Comparison of ENCODE assay signal across 9 cellular contexts in the genomic region with DNA sequence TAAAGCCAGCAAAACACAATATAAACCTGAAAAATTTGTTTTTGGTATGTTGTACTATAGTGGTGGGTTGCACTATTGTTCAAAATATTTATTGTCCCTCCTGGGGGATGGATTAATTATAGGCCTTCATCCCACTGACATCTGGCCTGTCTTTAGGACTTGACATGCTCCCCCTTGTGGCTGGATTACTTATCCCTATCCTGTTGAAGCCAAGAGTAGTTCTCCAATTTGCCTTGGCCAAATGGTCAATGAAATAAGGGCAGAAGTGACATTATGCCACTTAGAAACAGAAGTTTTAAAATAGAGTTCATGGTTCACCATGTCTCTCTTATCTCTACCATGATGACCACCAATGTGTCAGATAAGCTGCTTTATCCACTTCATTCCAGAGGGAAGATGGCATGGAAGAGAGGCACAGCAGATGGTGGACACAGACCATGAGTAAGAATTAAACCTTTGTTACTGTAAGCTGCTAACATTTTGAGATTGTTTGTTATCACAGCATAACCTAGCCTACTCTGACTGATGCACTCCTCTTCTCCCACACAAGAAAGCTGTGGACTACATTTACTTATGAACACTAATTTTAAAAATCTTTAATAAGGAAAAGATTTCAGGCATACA. TPM values are rescaled to one million over a fixed set of nuclear protein-coding genes. Genes with fewer than 3 reads are reported as not detected.
A peak's percentile ranks its signal among the peaks of the same experiment; 100 is the strongest.
DNase-seq lines count a peak whose midpoint lies in the region; ATAC-seq and TF ChIP-seq lines count a peak whose summit lies in the region.
"Had no signal": no experiment of that assay in that cellular context is flagged by ENCODE, and none has a peak within 500 bp of the region (broad histone marks: within the 10 kb centered on the region; RNA-seq: fewer than 3 reads in every experiment).

No MANE protein-coding gene starts in this region.

- no peak overlapping the region for H3K4me3 ChIP-seq in MM.1S (ENCODE audit: low read length)
- no peak overlapping the region for H3K4me3 ChIP-seq in adrenal gland
- no peak overlapping the region for H3K4me3 ChIP-seq in lung

- H3K36me3 ChIP-seq in MM.1S (replicated peaks; ENCODE audit: insufficient read depth, low read length) (no peaks in the 10 kb centered on the region), adrenal gland (replicated peaks in 1 of 2) (no peaks in the 10 kb centered on the region), lung (ENCODE audit: control insufficient read depth in 2 of 2, insufficient read depth in 2 of 2, low read length in 2 of 2) (no peaks in the 10 kb centered on the region)

- no peaks in the 10 kb centered on the region for H3K36me3 Mint-ChIP-seq in activated CD4-positive, alpha-beta T cell treated with anti-CD3 and anti-CD28 coated beads for 36 hours (ENCODE audit: low read depth)
- H3K36me3 Mint-ChIP-seq in stimulated activated naive B cell treated with anti-CD40 and anti-IgM and Interleukin-4, amounts not matched to agents 10 μg/mL and 1 μg/mL and 100 μg/mL, for 72 hours = peaks cover 0 to 2% of the 10 kb centered on the region in 2 donors
- H3K36me3 Mint-ChIP-seq: activated naive CD8-positive, alpha-beta T cell treated with anti-CD3 and anti-CD28 coated beads, Interleukin-2, amount 10 ng/mL, durations not matched to agents 7 days and 5 days had no signal

- H3K4me3 Mint-ChIP-seq in activated CD4-positive, alpha-beta T cell treated with anti-CD3 and anti-CD28 coated beads for 36 hours = no peak overlapping the region
- H3K4me3 Mint-ChIP-seq in stimulated activated naive B cell treated with anti-CD40 and anti-IgM and Interleukin-4, amounts not matched to agents 10 μg/mL and 1 μg/mL and 100 μg/mL, for 72 hours = no peak overlapping the region
- H3K4me3 Mint-ChIP-seq: activated naive CD8-positive, alpha-beta T cell treated with anti-CD3 and anti-CD28 coated beads, Interleukin-2, amount 10 ng/mL, durations not matched to agents 7 days and 5 days had no signal

- intact Hi-C loops in activated CD4-positive, alpha-beta T cell treated with anti-CD3 and anti-CD28 coated beads for 36 hours (cut with DNase I, micrococcal nuclease) = no loop called here
- intact Hi-C loops in adrenal gland (cut with DNase I) = no loop called here

- no peak overlapping the region for H3K4me2 ChIP-seq in MM.1S (ENCODE audit: low read depth, low read length)

- no peaks in the 10 kb centered on the region for H4K20me1 ChIP-seq in MM.1S (ENCODE audit: insufficient read depth, low read length)

- H3K27ac ChIP-seq in MM.1S (ENCODE audit: low read length) = no peak overlapping the region
- no peak overlapping the region for H3K27ac ChIP-seq in adrenal gland
- H3K27ac ChIP-seq in lung (ENCODE audit: low read depth in 1 of 2, low read length in 1 of 2) = no peak overlapping the region

- no peaks in the 10 kb centered on the region for H3K4me1 ChIP-seq in MM.1S (ENCODE audit: low read length)
- H3K4me1 ChIP-seq in adrenal gland (replicated peaks in 1 of 2) = no peaks in the 10 kb centered on the region
- H3K4me1 ChIP-seq in lung (ENCODE audit: control insufficient read depth in 2 of 2, insufficient read depth in 2 of 2, low read length in 2 of 2) = no peaks in the 10 kb centered on the region

- no peak for TF ChIP-seq POLR2A in adrenal gland (IDR thresholded peaks at IDR 0.05)

- TF ChIP-seq CTCF in MM.1S (IDR thresholded peaks at IDR 0.05; ENCODE audit: low read length) = peak; percentile 74
- peak in 5 of 6 experiments; percentile 28 to 48 (median 31) for TF ChIP-seq CTCF in adrenal gland (IDR thresholded peaks at IDR 0.05)
- peak; percentile 3 for TF ChIP-seq CTCF in lung (IDR thresholded peaks at IDR 0.05; ENCODE audit: control extremely low read depth, extremely low read depth)

- H3K9me3 Mint-ChIP-seq in activated CD4-positive, alpha-beta T cell treated with anti-CD3 and anti-CD28 coated beads for 36 hours (ENCODE audit: low read depth) = peaks cover 2% of the 10 kb centered on the region
- H3K9me3 Mint-ChIP-seq in stimulated activated naive B cell treated with anti-CD40 and anti-IgM and Interleukin-4, amounts not matched to agents 10 μg/mL and 1 μg/mL and 100 μg/mL, for 72 hours = peaks cover 1 to 3% of the 10 kb centered on the region in 2 donors

- H3K27ac Mint-ChIP-seq in activated CD4-positive, alpha-beta T cell treated with anti-CD3 and anti-CD28 coated beads for 36 hours = no peak overlapping the region
- no peak overlapping the region for H3K27ac Mint-ChIP-seq in stimulated activated naive B cell treated with anti-CD40 and anti-IgM and Interleukin-4, amounts not matched to agents 10 μg/mL and 1 μg/mL and 100 μg/mL, for 72 hours
- H3K27ac Mint-ChIP-seq: activated naive CD8-positive, alpha-beta T cell treated with anti-CD3 and anti-CD28 coated beads, Interleukin-2, amount 10 ng/mL, durations not matched to agents 7 days and 5 days had no signal

- no peak overlapping the region for H3K9ac ChIP-seq in MM.1S (ENCODE audit: low read length)

- no peaks in the 10 kb centered on the region for H3K9me3 ChIP-seq in MM.1S (replicated peaks; ENCODE audit: insufficient read depth, low read length)
- no peaks in the 10 kb centered on the region for H3K9me3 ChIP-seq in adrenal gland (replicated peaks in 1 of 3)
- no peaks in the 10 kb centered on the region for H3K9me3 ChIP-seq in lung (ENCODE audit: control insufficient read depth in 2 of 2, insufficient read depth in 1 of 2, low read length in 1 of 2)

- H3K79me2 ChIP-seq in MM.1S (ENCODE audit: low read length) = no peaks in the 10 kb centered on the region

- H3K27me3 Mint-ChIP-seq in activated CD4-positive, alpha-beta T cell treated with anti-CD3 and anti-CD28 coated beads for 36 hours = peaks cover 2% of the 10 kb centered on the region
- H3K27me3 Mint-ChIP-seq in stimulated activated naive B cell treated with anti-CD40 and anti-IgM and Interleukin-4, amounts not matched to agents 10 μg/mL and 1 μg/mL and 100 μg/mL, for 72 hours = peaks cover 9 to 17% of the 10 kb centered on the region in 2 donors

- no peaks in the 10 kb centered on the region for H3K9me2 ChIP-seq in MM.1S (replicated peaks; ENCODE audit: insufficient read depth, low read length)

- H3K27me3 ChIP-seq in MM.1S (replicated peaks; ENCODE audit: insufficient read depth, low read length) (no peaks in the 10 kb centered on the region), adrenal gland (no peaks in the 10 kb centered on the region), lung (ENCODE audit: control insufficient read depth, insufficient read depth) (no peaks in the 10 kb centered on the region)

- CTCF ChIA-PET in activated CD4-positive, alpha-beta T cell treated with anti-CD3 and anti-CD28 coated beads for 36 hours (lab: Charles Lee) = interaction anchor here (0.6 to 2.6 kb wide), 18 partner anchors 8 to 439 kb away, joined by 3 to 27 read pairs (median 4); no protein-coding TSS in a partner anchor

- H3F3A ChIP-seq in MM.1S (ENCODE audit: insufficient read depth, low read length) = no peaks in the 10 kb centered on the region

- POLR2A ChIA-PET in activated CD4-positive, alpha-beta T cell treated with anti-CD3 and anti-CD28 coated beads for 36 hours (lab: Charles Lee) = no interaction called here

- no peak for ATAC-seq in activated CD4-positive, alpha-beta T cell treated with anti-CD3 and anti-CD28 coated beads for 36 hours
- no peak for ATAC-seq in lung (ENCODE audit: insufficient read depth, low FRiP score)
- no peak for ATAC-seq in stimulated activated naive B cell treated with anti-CD40 and anti-IgM and Interleukin-4, amounts not matched to agents 10 μg/mL and 1 μg/mL and 100 μg/mL, for 72 hours (replicated peaks)
- ATAC-seq in activated CD4-positive, CD25-positive, alpha-beta regulatory T cell treated with anti-CD3 and anti-CD28 coated beads, Interleukin-2, amount 50 U/mL, for 24 hours = no peak

- peak; percentile 16 for DNase-seq in activated CD4-positive, alpha-beta T cell treated with anti-CD3 and anti-CD28 coated beads for 36 hours
- DNase-seq in activated CD4-positive, alpha-beta T cell treated with anti-CD3 and anti-CD28 coated beads for 1 hour = no peak
- DNase-seq in MM.1S = peak; percentile 31
- peak in 2 of 7 donors; percentile 21 to 26 for DNase-seq in adrenal gland
- DNase-seq in lung (ENCODE audit: low spot score) = no peak
- no peak for DNase-seq in inferior parietal cortex (ENCODE audit: extremely low spot score)
- no peak for DNase-seq in stimulated activated naive B cell treated with anti-CD40 and anti-IgM and Interleukin-4, amounts not matched to agents 10 μg/mL and 1 μg/mL and 100 μg/mL, for 72 hours
- DNase-seq: activated naive CD8-positive, alpha-beta T cell treated with anti-CD3 and anti-CD28 coated beads, Interleukin-2, amount 10 ng/mL, durations not matched to agents 7 days and 5 days had no signal

- H2AFZ ChIP-seq in MM.1S (ENCODE audit: low read length) = no peak overlapping the region

- no peaks in the 10 kb centered on the region for H3K4me1 Mint-ChIP-seq in activated CD4-positive, alpha-beta T cell treated with anti-CD3 and anti-CD28 coated beads for 36 hours
- no peaks in the 10 kb centered on the region for H3K4me1 Mint-ChIP-seq in stimulated activated naive B cell treated with anti-CD40 and anti-IgM and Interleukin-4, amounts not matched to agents 10 μg/mL and 1 μg/mL and 100 μg/mL, for 72 hours
- H3K4me1 Mint-ChIP-seq: activated naive CD8-positive, alpha-beta T cell treated with anti-CD3 and anti-CD28 coated beads, Interleukin-2, amount 10 ng/mL, durations not matched to agents 7 days and 5 days had no signal

RNA-seq across cellular contexts. Expression of a gene that starts 29.2 kb away (rescaled TPM):
- total RNA-seq in activated CD4-positive, alpha-beta T cell treated with anti-CD3 and anti-CD28 coated beads for 36 hours = under 1 TPM; 0.02 to 0.18 TPM
- 100 to 1,000 TPM in 1 of 8 donors, 10 to 100 TPM in 7; 33.5 to 138 (median 60.0) TPM for total RNA-seq in adrenal gland
- polyA plus RNA-seq in adrenal gland = 10 to 100 TPM; 25.3 to 40.9 (median 32.9) TPM
- total RNA-seq in lung = 10 to 100 TPM; 13.0 TPM
- polyA plus RNA-seq in lung = 1 to 10 TPM; 3.0 to 7.0 TPM

RNA-seq across cellular contexts. Expression of a gene that starts 31.3 kb away (rescaled TPM):
- 10 to 100 TPM; 33.6 to 42.4 TPM for total RNA-seq in activated CD4-positive, alpha-beta T cell treated with anti-CD3 and anti-CD28 coated beads for 36 hours
- total RNA-seq in adrenal gland = 10 to 100 TPM in 6 of 8 donors, 1 to 10 TPM in 2; 6.2 to 30.2 (median 16.9) TPM
- polyA plus RNA-seq in adrenal gland = 10 to 100 TPM in 1 of 3 donors, 1 to 10 TPM in 2; 4.2 to 19.2 (median 5.1) TPM
- total RNA-seq in lung = 10 to 100 TPM; 18.5 to 22.1 TPM
- polyA plus RNA-seq in lung = 1 to 10 TPM; 4.4 to 6.1 TPM

RNA-seq across cellular contexts. Expression of a gene that starts 31.4 kb away (rescaled TPM):
- 10 to 100 TPM; 16.3 to 18.4 TPM for total RNA-seq in activated CD4-positive, alpha-beta T cell treated with anti-CD3 and anti-CD28 coated beads for 36 hours
- total RNA-seq in adrenal gland (10 to 100 TPM; 14.3 to 36.1 (median 27.6) TPM), lung (10 to 100 TPM; 15.6 to 60.6 TPM)
- polyA plus RNA-seq in adrenal gland (10 to 100 TPM; 19.6 to 35.8 (median 22.0) TPM), lung (10 to 100 TPM; 12.6 to 27.3 TPM)

Comparison
In these comparisons a context has a peak if more than half of its experiments do, and no peak if none do; other contexts are left out.
1. DNase-seq: peak in activated CD4-positive, alpha-beta T cell treated with anti-CD3 and anti-CD28 coated beads for 36 hours (single experiment) and MM.1S (single experiment); none in activated CD4-positive, alpha-beta T cell treated with anti-CD3 and anti-CD28 coated beads for 1 hour (single experiment), lung (single experiment), inferior parietal cortex (single experiment) and stimulated activated naive B cell treated with anti-CD40 and anti-IgM and Interleukin-4, amounts not matched to agents 10 μg/mL and 1 μg/mL and 100 μg/mL, for 72 hours (single experiment).
2. CTCF ChIP-seq: peak in every context shown above with its lines; median percentile 74 in MM.1S; 31 in adrenal gland; 3 in lung.
3. RNA of a gene that starts 29.2 kb away (total RNA-seq): 33.5 to 138 TPM in adrenal gland and 13.0 TPM in lung; 0.02 to 0.18 TPM in activated CD4-positive, alpha-beta T cell treated with anti-CD3 and anti-CD28 coated beads for 36 hours; every median in the first group is over 10 times any median in the second.